ENCODE assay signal across 9 cellular contexts in genomic region chr16:70725024-70725911, GRCh38. TPM values are rescaled to one million over a fixed set of nuclear protein-coding genes. Genes with fewer than 3 reads are reported as not detected.
A peak's percentile ranks its signal among the peaks of the same experiment; 100 is the strongest.
DNase-seq lines count a peak whose midpoint lies in the region; ATAC-seq and TF ChIP-seq lines count a peak whose summit lies in the region.
"Had no signal": no experiment of that assay in that cellular context is flagged by ENCODE, and none has a peak within 500 bp of the region (broad histone marks: within the 10 kb centered on the region; RNA-seq: fewer than 3 reads in every experiment).

No MANE protein-coding gene starts in this region.

- H3K36me3 ChIP-seq in adipocyte (ENCODE audit: control insufficient read depth, insufficient read depth, low read length, severe bottlenecking) (no peaks in the 10 kb centered on the region), mucosa of rectum (ENCODE audit: control insufficient read depth in 2 of 2, insufficient read depth in 2 of 2, low read length in 2 of 2) (peaks cover 12 to 16% of the 10 kb centered on the region in 2 donors), testis (ENCODE audit: low read depth, missing control alignments) (no peaks in the 10 kb centered on the region)

- TF ChIP-seq POLR2A in testis (IDR thresholded peaks at IDR 0.05) = no peak

- DNase-seq in adipocyte (ENCODE audit: low read depth) (no peak), foreskin melanocyte (peak; percentile 94), testis (peak; percentile 41), NCI-H1436 treated with DMSO at 0.1 percent for 48 hours (lab: John Stamatoyannopoulos, UW) (no peak), NCI-H345 (lab: John Stamatoyannopoulos, UW) (no peak)
- DNase-seq: NCI-H774 had no signal

- H3K4me3 ChIP-seq in adipocyte (ENCODE audit: low read length) = peak overlapping the region; percentile 3
- no peak overlapping the region for H3K4me3 ChIP-seq in mucosa of rectum (ENCODE audit: low read length in 2 of 2)
- no peak overlapping the region for H3K4me3 ChIP-seq in testis

- H3K9ac ChIP-seq in adipocyte (ENCODE audit: low read length) (peak overlapping the region; percentile 72), mucosa of rectum (ENCODE audit: low read depth in 1 of 2, low read length in 2 of 2) (peak overlapping the region in 1 of 2 donors; percentile 32)

- intact Hi-C loops in testis (cut with DNase I; ENCODE audit: low total_unique reads) = no loop called here

- ATAC-seq in GM21447 (IDR thresholded peaks at IDR 0.05; ENCODE audit: unreplicated experiment) (no peak), HG02763 (IDR thresholded peaks at IDR 0.05; ENCODE audit: unreplicated experiment) (no peak)

- H3K9me3 ChIP-seq in adipocyte (ENCODE audit: control insufficient read depth, low read length) = no peaks in the 10 kb centered on the region
- H3K9me3 ChIP-seq in mucosa of rectum (ENCODE audit: control insufficient read depth in 2 of 2, low read length in 2 of 2) = no peaks in the 10 kb centered on the region
- no peaks in the 10 kb centered on the region for H3K9me3 ChIP-seq in testis

- peak overlapping the region; percentile 69 to 75 for H3K27ac ChIP-seq in mucosa of rectum (ENCODE audit: low read depth in 2 of 2, low read length in 2 of 2)
- peak overlapping the region; percentile 57 to 64 for H3K27ac ChIP-seq in testis

- no peaks in the 10 kb centered on the region for H3K27me3 ChIP-seq in adipocyte (replicated peaks; ENCODE audit: control insufficient read depth, insufficient read depth, low read length)
- no peaks in the 10 kb centered on the region for H3K27me3 ChIP-seq in mucosa of rectum (ENCODE audit: control insufficient read depth in 2 of 2, insufficient read depth in 2 of 2, low read length in 2 of 2)
- no peaks in the 10 kb centered on the region for H3K27me3 ChIP-seq in testis

- WGBS in testis, 2 donors = 66 to 78% methylated on average over 20 to 22 of the region's 22 CpGs

- H3K4me1 ChIP-seq in adipocyte (ENCODE audit: control insufficient read depth, insufficient read depth, low read length) (peaks cover 22% of the 10 kb centered on the region), mucosa of rectum (ENCODE audit: control insufficient read depth in 2 of 2, insufficient read depth in 2 of 2, low read length in 2 of 2) (peaks cover 2 to 6% of the 10 kb centered on the region in 2 donors), testis (peaks cover 18% of the 10 kb centered on the region)

- no peak for TF ChIP-seq CTCF in testis (IDR thresholded peaks at IDR 0.05)

RNA-seq across cellular contexts. Expression of gene MTSS2, which starts 39.4 kb away (rescaled TPM):
- total RNA-seq in testis = 10 to 100 TPM; 25.6 to 28.7 TPM
- polyA plus RNA-seq in testis (ENCODE audit: insufficient read depth, low read depth, low replicate concordance) = 24.6 TPM

Comparison
In these comparisons a context has a peak if more than half of its experiments do, and no peak if none do; other contexts are left out.
1. DNase-seq: peak in foreskin melanocyte (single experiment) and testis (single experiment); none in adipocyte (single experiment), NCI-H1436 treated with DMSO at 0.1 percent for 48 hours (single experiment) and NCI-H345 (single experiment).